In genomic region chr10:58797356-58797755, GRCh38 we compare ENCODE assay signal across 1 cellular context.
TF ChIP-seq lines count a peak whose summit lies in the region.

No MANE protein-coding gene starts in this region.

TF ChIP-seq in neural cell, 6 proteins besides CTCF, POLR2A, EP300 and RAD21 (continued from another document):
- TF ChIP-seq MXI1 (conservative IDR thresholded peaks at IDR 0.05; ENCODE audit: poor library complexity, severe bottlenecking) (no peak), SMC3 (conservative IDR thresholded peaks at IDR 0.05; ENCODE audit: poor library complexity) (no peak), POLR2AphosphoS5 (IDR thresholded peaks at IDR 0.05) (no peak), EZH2 (IDR thresholded peaks at IDR 0.05; ENCODE audit: borderline replicate concordance, insufficient read depth, low read length, poor library complexity, severe bottlenecking) (no peak)
